ENCODE assay signal across 8 cellular contexts in genomic region chr17:42674755-42675347, GRCh38. TPM values are rescaled to one million over a fixed set of nuclear protein-coding genes. Genes with fewer than 3 reads are reported as not detected.
DNase-seq lines count a peak whose midpoint lies in the region; ATAC-seq and TF ChIP-seq lines count a peak whose summit lies in the region.

No MANE protein-coding gene starts in this region.

- H3K4me2 ChIP-seq in OCI-LY7 (ENCODE audit: low read length) (peak overlapping the region; percentile 89), smooth muscle cell (peak overlapping the region; percentile 97)

- no peaks in the 10 kb centered on the region for H3K79me2 ChIP-seq in OCI-LY7 (ENCODE audit: insufficient read depth, low read depth, low read length)
- peaks cover 6% of the 10 kb centered on the region for H3K79me2 ChIP-seq in smooth muscle cell (ENCODE audit: low read depth)

- H3K9me3 ChIP-seq in OCI-LY7 (ENCODE audit: low read length) = no peaks in the 10 kb centered on the region
- H3K9me3 ChIP-seq in gastroesophageal sphincter = no peaks in the 10 kb centered on the region
- no peaks in the 10 kb centered on the region for H3K9me3 ChIP-seq in smooth muscle cell (replicated peaks; ENCODE audit: low read depth)

- no peaks in the 10 kb centered on the region for H4K20me1 ChIP-seq in OCI-LY7 (ENCODE audit: insufficient read depth, low read length)
- peaks cover 53% of the 10 kb centered on the region for H4K20me1 ChIP-seq in smooth muscle cell (ENCODE audit: low read depth)

- H3K9me2 ChIP-seq in OCI-LY7 (ENCODE audit: insufficient read depth, low read length) = no peaks in the 10 kb centered on the region

- H3K36me3 ChIP-seq in OCI-LY7 (ENCODE audit: insufficient read depth, low read length) = peaks cover 4% of the 10 kb centered on the region; the same call in 1 of the 2 replicates
- peaks cover 0 to 39% of the 10 kb centered on the region in 2 donors for H3K36me3 ChIP-seq in gastroesophageal sphincter
- H3K36me3 ChIP-seq in smooth muscle cell (ENCODE audit: low read depth) = no peaks in the 10 kb centered on the region

- H3K4me3 ChIP-seq in OCI-LY7 (ENCODE audit: low read depth, low read length, poor library complexity, severe bottlenecking) (peak overlapping the region; percentile 82), gastroesophageal sphincter (peak overlapping the region; percentile 77 to 81), smooth muscle cell (peak overlapping the region; percentile 85)

- H3K27me3 ChIP-seq in gastroesophageal sphincter (no peaks in the 10 kb centered on the region), smooth muscle cell (ENCODE audit: low read depth) (no peaks in the 10 kb centered on the region)

- TF ChIP-seq CTCF in OCI-LY7 (conservative IDR thresholded peaks at IDR 0.05; ENCODE audit: low read length) = no peak
- TF ChIP-seq CTCF in gastroesophageal sphincter (IDR thresholded peaks at IDR 0.05) = no peak
- TF ChIP-seq CTCF in smooth muscle cell (IDR thresholded peaks at IDR 0.05; ENCODE audit: borderline replicate concordance, insufficient read depth, poor library complexity, severe bottlenecking) = no peak

- H3K27ac ChIP-seq in OCI-LY7 (ENCODE audit: low read depth, low read length, poor library complexity, severe bottlenecking) (peak overlapping the region; percentile 21), gastroesophageal sphincter (peak overlapping the region; percentile 79 to 99 (median 96)), smooth muscle cell (ENCODE audit: low read depth) (no peak overlapping the region)

- BruUV-seq in OCI-LY7 (replicated peaks; lab: Mats Ljungman, UMichigan) = no TSS peak

- intact Hi-C loops in OCI-LY7 (cut with micrococcal nuclease; ENCODE audit: unreplicated experiment) = loop anchor here (2.0 kb wide), 1 partner anchor 16 kb away; the partner anchor contains the start of gene TUBG2

- CTCF ChIA-PET in OCI-LY7 (lab: Charles Lee; ENCODE audit: unreplicated experiment) = interaction anchor here (0.5 kb wide), 1 partner anchor 203 kb away, joined by 3 read pairs; no protein-coding TSS in a partner anchor

- WGBS in gastroesophageal sphincter (ENCODE audit: low coverage in 1 of 2), 2 donors = 31% methylated on average over 4 of the region's 9 CpGs; no CpG with 5 or more reads in 1 of the 2 donors
- WGBS in smooth muscle cell (ENCODE audit: low lambda C conversion rate) = 50% methylated on average over 5 of the region's 9 CpGs

- ATAC-seq in gastroesophageal sphincter = no peak
- no peak for ATAC-seq in GM21367 (IDR thresholded peaks at IDR 0.05; ENCODE audit: unreplicated experiment)
- ATAC-seq in HG03354 (IDR thresholded peaks at IDR 0.05; ENCODE audit: poor library complexity, severe bottlenecking, unreplicated experiment) = no peak

- TF ChIP-seq EP300 in gastroesophageal sphincter (IDR thresholded peaks at IDR 0.05) = no peak

- no peak overlapping the region for H2AFZ ChIP-seq in OCI-LY7 (ENCODE audit: low read length)
- no peak overlapping the region for H2AFZ ChIP-seq in smooth muscle cell (ENCODE audit: low read depth)

- DNase-seq in DMS 273 (lab: John Stamatoyannopoulos, UW; ENCODE audit: unreplicated experiment) (peak; percentile 53), DMS 273 treated with DMSO at 0.1 percent for 48 hours (lab: John Stamatoyannopoulos, UW) (no peak), OCI-LY7 (ENCODE audit: low spot score) (peak; percentile 28), smooth muscle cell (lab: John Stamatoyannopoulos, UW; ENCODE audit: unreplicated experiment) (no peak), G401 (ENCODE audit: low spot score) (no peak)

- H3K4me1 ChIP-seq in OCI-LY7 (ENCODE audit: insufficient read depth, low read length, poor library complexity, severe bottlenecking) (peaks cover 46% of the 10 kb centered on the region), gastroesophageal sphincter (peaks cover 3 to 83% (median 34%) of the 10 kb centered on the region in 3 donors), smooth muscle cell (ENCODE audit: low read depth) (peaks cover 33% of the 10 kb centered on the region)

- TF ChIP-seq POLR2A in gastroesophageal sphincter (IDR thresholded peaks at IDR 0.05) = peak in 1 of 2 donors; percentile 2

- no peak overlapping the region for H3K9ac ChIP-seq in smooth muscle cell (ENCODE audit: low read depth)

- H3F3A ChIP-seq in smooth muscle cell (ENCODE audit: low read depth) = peaks cover 13% of the 10 kb centered on the region

- POLR2A ChIA-PET in OCI-LY7 (lab: Charles Lee) = interaction anchor here (0.7 kb wide), 1 partner anchor 13 kb away, joined by 3 read pairs; no protein-coding TSS in a partner anchor

- in situ Hi-C loops in G401 (cut with HindIII; ENCODE audit: low sequenced_read_pairs) = no loop called here

RNA-seq across cellular contexts. Expression of gene PLEKHH3, which starts 1.9 kb away (rescaled TPM):
- 17.0 and 24.4 TPM in 2 replicates for total RNA-seq in OCI-LY7 (2014; rRNA removed; shearing (Covaris generic))
- total RNA-seq in OCI-LY7 (2022) (42.9 and 47.5 TPM in 2 replicates), gastroesophageal sphincter (10 to 100 TPM; 13.7 to 40.8 (median 23.4) TPM), smooth muscle cell (5.0 and 13.3 TPM in 2 replicates)
- 23.6 and 23.7 TPM in 2 replicates for polyA plus RNA-seq in smooth muscle cell
- 46.1 and 51.0 TPM in 2 replicates for total RNA-seq in G401 (2014; rRNA removed; shearing (Covaris generic))

RNA-seq across cellular contexts. Expression of gene CCR10, which starts 6.8 kb away (rescaled TPM):
- total RNA-seq in OCI-LY7 (2014; rRNA removed; shearing (Covaris generic)) = 0.82 and 1.0 TPM in 2 replicates
- 2.0 and 3.3 TPM in 2 replicates for total RNA-seq in OCI-LY7 (2022)
- total RNA-seq in gastroesophageal sphincter = 1 to 10 TPM; 1.0 to 4.6 (median 1.5) TPM
- total RNA-seq in smooth muscle cell = 10.1 TPM in 1 of 2 replicates, not detected in the other
- polyA plus RNA-seq in smooth muscle cell = 2.0 and 3.8 TPM in 2 replicates
- total RNA-seq in G401 (2014; rRNA removed; shearing (Covaris generic)) = 20.1 and 24.2 TPM in 2 replicates

RNA-seq across cellular contexts. Expression of gene CNTNAP1, which starts 7.5 kb away (rescaled TPM):
- 0.95 and 1.0 TPM in 2 replicates for total RNA-seq in OCI-LY7 (2014; rRNA removed; shearing (Covaris generic))
- total RNA-seq in OCI-LY7 (2022) = 6.8 TPM in 2 replicates
- total RNA-seq in gastroesophageal sphincter = 10 to 100 TPM in 1 of 4 donors, 1 to 10 TPM in 3; 1.7 to 14.5 (median 9.1) TPM
- 7.1 and 9.5 TPM in 2 replicates for total RNA-seq in smooth muscle cell
- polyA plus RNA-seq in smooth muscle cell = 2.0 and 4.5 TPM in 2 replicates
- total RNA-seq in G401 (2014; rRNA removed; shearing (Covaris generic)) = 11.4 and 13.3 TPM in 2 replicates

RNA-seq across cellular contexts. Expression of gene TUBG2, which starts 15.8 kb away (rescaled TPM):
- total RNA-seq in OCI-LY7 (2014; rRNA removed; shearing (Covaris generic)) = 5.5 and 10.4 TPM in 2 replicates
- 22.5 and 23.4 TPM in 2 replicates for total RNA-seq in OCI-LY7 (2022)
- 10 to 100 TPM; 19.7 to 57.3 (median 33.7) TPM for total RNA-seq in gastroesophageal sphincter
- 23.1 and 28.2 TPM in 2 replicates for total RNA-seq in smooth muscle cell
- 42.3 and 54.6 TPM in 2 replicates for polyA plus RNA-seq in smooth muscle cell
- 1.1 and 3.2 TPM in 2 replicates for total RNA-seq in G401 (2014; rRNA removed; shearing (Covaris generic))

Comparison
In these comparisons a context has a peak if more than half of its experiments do, and no peak if none do; other contexts are left out.
1. DNase-seq: peak in DMS 273 (single experiment) and OCI-LY7 (single experiment); none in DMS 273 treated with DMSO at 0.1 percent for 48 hours (single experiment), smooth muscle cell (single experiment) and G401 (single experiment).
2. Peak in every context shown above with its lines, with median percentiles within 50 percentile points of each other: H3K4me3 ChIP-seq.